8 cellular contexts compared by ENCODE assay signal in genomic region chr6:13013681-13014550, GRCh38.
A peak's percentile ranks its signal among the peaks of the same experiment; 100 is the strongest.
DNase-seq lines count a peak whose midpoint lies in the region; ATAC-seq and TF ChIP-seq lines count a peak whose summit lies in the region.

No MANE protein-coding gene starts in this region.

- H3K27ac Mint-ChIP-seq in CD14-positive monocyte (no peak overlapping the region), neural crest cell (ENCODE audit: unreplicated experiment) (no peak overlapping the region)

- no peaks in the 10 kb centered on the region for H4K20me1 ChIP-seq in fibroblast of lung (ENCODE audit: control insufficient read depth, extremely low read depth, insufficient read depth, low read length)

- no peak for TF ChIP-seq POLR2A in NB4 (IDR thresholded peaks at IDR 0.05; ENCODE audit: extremely low read depth, insufficient read length)

- H3K27ac ChIP-seq in fibroblast of lung (ENCODE audit: insufficient read depth, low read length) = no peak overlapping the region

- no peaks in the 10 kb centered on the region for H3K4me1 ChIP-seq in fibroblast of lung (ENCODE audit: control insufficient read depth, extremely low read depth, insufficient read depth, low read length)

- no peak overlapping the region for H3K9ac ChIP-seq in fibroblast of lung (ENCODE audit: insufficient read depth, low read length)

- peaks cover 2 to 7% of the 10 kb centered on the region in 2 donors for H3K36me3 Mint-ChIP-seq in CD14-positive monocyte
- no peaks in the 10 kb centered on the region for H3K36me3 Mint-ChIP-seq in neural crest cell (ENCODE audit: low read depth)

- H3K27me3 ChIP-seq in fibroblast of lung (ENCODE audit: control insufficient read depth, insufficient read depth, low read length) = peaks cover 33% of the 10 kb centered on the region

- peak overlapping the region; percentile 19 for H3K4me3 ChIP-seq in NB4 (ENCODE audit: low read depth, low read length)
- H3K4me3 ChIP-seq in fibroblast of lung (replicated peaks in 1 of 4; ENCODE audit: control extremely low read depth in 1 of 4, insufficient read depth in 1 of 4, low read depth in 3 of 4, low read length in 4 of 4) = peak overlapping the region in 2 of 4 experiments; percentile 32 to 44

- TF ChIP-seq CTCF in CD14-positive monocyte (IDR thresholded peaks at IDR 0.05) (no peak), NB4 (IDR thresholded peaks at IDR 0.05; ENCODE audit: low read depth, low read length) (no peak), fibroblast of lung (conservative IDR thresholded peaks at IDR 0.05 in 1 of 2, IDR thresholded peaks at IDR 0.05 in 1 of 2; ENCODE audit: low read depth in 1 of 2, low read length in 2 of 2) (no peak), neural crest cell (conservative IDR thresholded peaks at IDR 0.05) (no peak)

- peak overlapping the region; percentile 89 to 97 for H3K4me3 Mint-ChIP-seq in CD14-positive monocyte
- H3K4me3 Mint-ChIP-seq in neural crest cell = peak overlapping the region; percentile 91

- no peaks in the 10 kb centered on the region for H3K36me3 ChIP-seq in fibroblast of lung (ENCODE audit: control insufficient read depth, insufficient read depth, low read length)

- ATAC-seq in GM21528 (IDR thresholded peaks at IDR 0.05; ENCODE audit: low FRiP score, unreplicated experiment) = no peak
- no peak for ATAC-seq in HG03354 (IDR thresholded peaks at IDR 0.05; ENCODE audit: poor library complexity, severe bottlenecking, unreplicated experiment)

- no peak overlapping the region for H2AFZ ChIP-seq in fibroblast of lung (ENCODE audit: low read length)

- intact Hi-C loops in CD14-positive monocyte (cut with micrococcal nuclease) = no loop called here

- H3K4me1 Mint-ChIP-seq in CD14-positive monocyte = peaks cover 20% of the 10 kb centered on the region
- H3K4me1 Mint-ChIP-seq in neural crest cell = peaks cover 30% of the 10 kb centered on the region

- no peaks in the 10 kb centered on the region for H3K79me2 ChIP-seq in fibroblast of lung (ENCODE audit: control insufficient read depth, insufficient read depth, low read length)

- DNase-seq in CD14-positive monocyte (ENCODE audit: low spot score) = no peak
- no peak for DNase-seq in NB4 (ENCODE audit: low read depth)
- peak; percentile 2 to 18 for DNase-seq in fibroblast of lung (ENCODE audit: low read depth in 2 of 2)
- DNase-seq in neural crest cell (ENCODE audit: low read depth, low spot score) = peak; percentile 8
- DNase-seq in NCI-H1092 (lab: John Stamatoyannopoulos, UW) = no peak
- DNase-seq in HuH-7 (ENCODE audit: low spot score) = no peak

- H3K9me3 Mint-ChIP-seq in CD14-positive monocyte (peaks cover 0 to 8% (median 5%) of the 10 kb centered on the region in 7 donors), neural crest cell (no peaks in the 10 kb centered on the region)

- peaks cover 23 to 31% (median 27%) of the 10 kb centered on the region in 3 donors for H3K27me3 Mint-ChIP-seq in CD14-positive monocyte (ENCODE audit: low read depth in 3 of 3)
- peaks cover 80% of the 10 kb centered on the region for H3K27me3 Mint-ChIP-seq in neural crest cell (ENCODE audit: low read depth)

- H3K9me3 ChIP-seq in fibroblast of lung (ENCODE audit: control insufficient read depth, insufficient read depth, low read depth, low read length) = no peaks in the 10 kb centered on the region

- peak overlapping the region; percentile 50 for H3K4me2 ChIP-seq in fibroblast of lung (ENCODE audit: extremely low read depth, insufficient read depth, low read length)

Comparison
In these comparisons a context has a peak if more than half of its experiments do, and no peak if none do; other contexts are left out.
1. DNase-seq: peak in fibroblast of lung (2 of 2) and neural crest cell (single experiment); none in CD14-positive monocyte (single experiment), NB4 (single experiment), NCI-H1092 (single experiment) and HuH-7 (single experiment).